27 cellular contexts compared by ENCODE assay signal in genomic region chr1:218531936-218532335, GRCh38.
"Had no signal": no experiment of that assay in that cellular context is flagged by ENCODE, and none has a peak within 500 bp of the region (broad histone marks: within the 10 kb centered on the region; RNA-seq: fewer than 3 reads in every experiment).

No MANE protein-coding gene starts in this region.

- FAIRE-seq: endometrium, frontal cortex, islet of Langerhans had no signal

- H3K4me3 ChIP-seq: colonic mucosa, esophagus squamous epithelium, gastroesophageal sphincter, heart left ventricle, hepatocyte, lower lobe of right lung, mucosa of descending colon had no signal

- H3K36me3 ChIP-seq: colonic mucosa, esophagus squamous epithelium, gastroesophageal sphincter, heart left ventricle, lower lobe of right lung had no signal

- H3K9me3 ChIP-seq: colonic mucosa, esophagus squamous epithelium, heart left ventricle, lower lobe of right lung, mucosa of descending colon had no signal

- H2AFZ ChIP-seq: hepatocyte had no signal

- H3K4me2 ChIP-seq: hepatocyte had no signal

- DNase-seq: cerebellar nuclear complex; colonic mucosa; cortex of kidney; effector CD8-positive, alpha-beta T cell; effector memory CD8-positive, alpha-beta T cell; endodermal cell; erythroblast; esophagus squamous epithelium; foreskin keratinocyte; heart left ventricle; hypothalamus; immature natural killer cell; kidney; kidney glomerular epithelial cell; left colon; left ventricle myocardium superior; lower lobe of right lung; mucosa of descending colon; naive B cell had no signal

- H3K27me3 ChIP-seq: colonic mucosa, esophagus squamous epithelium, foreskin keratinocyte, gastroesophageal sphincter, heart left ventricle, hepatocyte had no signal

- H3K27ac ChIP-seq: colonic mucosa, epithelial cell of prostate, esophagus squamous epithelium, foreskin keratinocyte, gastroesophageal sphincter, heart left ventricle, hepatocyte, lower lobe of right lung had no signal

- H3K4me1 ChIP-seq: colonic mucosa, esophagus squamous epithelium, gastroesophageal sphincter, heart left ventricle, lower lobe of right lung had no signal

- H3K79me2 ChIP-seq: hepatocyte had no signal

- ATAC-seq: effector memory CD8-positive, alpha-beta T cell; esophagus mucosa; foreskin keratinocyte; gastroesophageal sphincter; heart left ventricle; left colon; left lobe of liver; left ventricle myocardium superior; lower lobe of right lung; mucosa of descending colon had no signal
